11 cellular contexts compared by ENCODE assay signal in genomic region chr10:68992721-68993440, GRCh38. TPM values are rescaled to one million over a fixed set of nuclear protein-coding genes. Genes with fewer than 3 reads are reported as not detected.
A peak's percentile ranks its signal among the peaks of the same experiment; 100 is the strongest.
DNase-seq lines count a peak whose midpoint lies in the region; ATAC-seq, FAIRE-seq and TF ChIP-seq lines count a peak whose summit lies in the region.
"Had no signal": no experiment of that assay in that cellular context is flagged by ENCODE, and none has a peak within 500 bp of the region (broad histone marks: within the 10 kb centered on the region; RNA-seq: fewer than 3 reads in every experiment).

No MANE protein-coding gene starts in this region.

- no peaks in the 10 kb centered on the region for H3K9me3 Mint-ChIP-seq in immature natural killer cell
- H3K9me3 Mint-ChIP-seq: activated naive CD4-positive, alpha-beta T cell treated with anti-CD3 and anti-CD28 coated beads, Interleukin-2, amount 50 U/mL, for 72 hours had no signal

- peaks cover 5 to 7% (median 6%) of the 10 kb centered on the region in 3 donors for H3K27me3 Mint-ChIP-seq in immature natural killer cell (ENCODE audit: low read depth in 3 of 3)

- RAD21 ChIA-PET in GM12878 (lab: Charles Lee; ENCODE audit: unreplicated experiment) = interaction anchor here (0.7 to 1.8 kb wide), 3 partner anchors 13 to 61 kb away, joined by 4 to 8 read pairs (median 4); no protein-coding TSS in a partner anchor

- FAIRE-seq in GM12878 (lab: Jason Lieb, UNC) = no peak

- peak overlapping the region; percentile 9; the same call in 1 of the 2 replicates for H3K4me3 ChIP-seq in GM12878
- H3K4me3 ChIP-seq: mucosa of descending colon had no signal

- peaks cover 20% of the 10 kb centered on the region for H3K4me1 ChIP-seq in GM12878 (ENCODE audit: control insufficient read depth, insufficient read depth, low read length)

- H3K79me2 ChIP-seq in GM12878 (ENCODE audit: control insufficient read depth, insufficient read depth, low read length) = peaks cover 30% of the 10 kb centered on the region

- no peak for TF ChIP-seq POLR2A in GM12878 (IDR thresholded peaks at IDR 0.05; ENCODE audit: low read depth, low read length)

- H3K9me3 ChIP-seq in GM12878 (replicated peaks; ENCODE audit: control insufficient read depth, insufficient read depth, low read length) = no peaks in the 10 kb centered on the region
- H3K9me3 ChIP-seq: mucosa of descending colon had no signal

- no peak overlapping the region for H3K27ac ChIP-seq in GM12878 (ENCODE audit: control insufficient read depth, insufficient read depth)

- in situ Hi-C loops in GM12878 (cut with MboI) = loop anchor here (10.0 kb wide), 2 partner anchors 232 to 412 kb away; partner anchors contain the start of gene HKDC1
- in situ Hi-C loops in KBM-7 (cut with MboI; ENCODE audit: low pct_unique_long_range_greater_than_20kb, low sequenced_read_pairs) = no loop called here

- no peaks in the 10 kb centered on the region for H3K27me3 ChIP-seq in GM12878 (replicated peaks in 1 of 2; ENCODE audit: control insufficient read depth in 2 of 2, insufficient read depth in 2 of 2, low read length in 1 of 2)

- POLR2A ChIA-PET in HEK293T (lab: Yijun Ruan, JAX) = interaction anchor here (1.0 to 1.8 kb wide), 2 partner anchors 12 to 37 kb away, joined by 3 to 5 read pairs; partner anchors contain the start of gene DDX21
- POLR2A ChIA-PET in GM12878 (lab: Charles Lee) = no interaction called here

- H3K36me3 Mint-ChIP-seq in immature natural killer cell = no peaks in the 10 kb centered on the region

- no peak overlapping the region for H3K4me3 Mint-ChIP-seq in immature natural killer cell

- no peak for ATAC-seq in GM12878
- ATAC-seq in HG03175 (IDR thresholded peaks at IDR 0.05; ENCODE audit: unreplicated experiment) = no peak
- ATAC-seq: activated naive CD4-positive, alpha-beta T cell treated with anti-CD3 and anti-CD28 coated beads, Interleukin-2, amount 50 U/mL, for 72 hours; mucosa of descending colon had no signal

- peaks cover 38 to 55% of the 10 kb centered on the region in 2 donors for H3K4me1 Mint-ChIP-seq in immature natural killer cell

- no peaks in the 10 kb centered on the region for H3K36me3 ChIP-seq in GM12878 (ENCODE audit: control insufficient read depth in 2 of 2, insufficient read depth in 2 of 2, low read length in 1 of 2)

- DNase-seq in HEK293T (ENCODE audit: extremely low spot score) = no peak
- no peak for DNase-seq in GM12878 (ENCODE audit: low read depth, low spot score)
- no peak for DNase-seq in immature natural killer cell
- DNase-seq in stromal cell of bone marrow (ENCODE audit: low read depth) = peak; percentile 91
- DNase-seq in NCI-H1105 treated with DMSO at 0.1 percent for 48 hours (lab: John Stamatoyannopoulos, UW) = no peak
- DNase-seq in NCI-H526 (lab: John Stamatoyannopoulos, UW) = no peak
- DNase-seq in KBM-7 = no peak
- DNase-seq: mucosa of descending colon, OCI-M1 had no signal

- 100% methylated on average over 2 of the region's 2 CpGs for WGBS in GM12878 (ENCODE audit: insufficient coverage, insufficient replicate concordance, low lambda C conversion rate, missing lambda C conversion rate)

- no peak overlapping the region for H3K9ac ChIP-seq in GM12878 (ENCODE audit: control insufficient read depth, insufficient read depth, low read length)

- H4K20me1 ChIP-seq in GM12878 (ENCODE audit: control insufficient read depth, insufficient read depth) = no peaks in the 10 kb centered on the region

- no peak for TF ChIP-seq RAD21 in GM12878 (IDR thresholded peaks at IDR 0.05; ENCODE audit: insufficient read depth, low read depth, low read length)

- H3K4me2 ChIP-seq in GM12878 (ENCODE audit: control insufficient read depth, insufficient read depth) = peak overlapping the region; percentile 41; the same call in 1 of the 2 replicates

- no TSS peak for BruUV-seq in GM12878 (replicated peaks; lab: Mats Ljungman, UMichigan)

- CTCF ChIA-PET in HEK293T (lab: Yijun Ruan, JAX) (no interaction called here), GM12878 (lab: Yijun Ruan, JAX) (interaction anchor here (1.0 to 3.5 kb wide), 4 partner anchors 10 to 25 kb away, joined by 3 to 16 read pairs (median 5); no protein-coding TSS in a partner anchor)

- no peak overlapping the region for H2AFZ ChIP-seq in GM12878 (ENCODE audit: control insufficient read depth, low read depth, low read length)

- SMC1A ChIA-PET in GM12878 (lab: Charles Lee; ENCODE audit: uncharacterized antibody, unreplicated experiment) = interaction anchor here (1.0 to 1.4 kb wide), 5 partner anchors 11 to 100 kb away, joined by 3 to 4 read pairs (median 3); no protein-coding TSS in a partner anchor

- TF ChIP-seq CTCF in GM12878 (IDR thresholded peaks at IDR 0.05 in 2 of 3, conservative IDR thresholded peaks at IDR 0.05 in 1 of 3; ENCODE audit: control insufficient read depth in 2 of 3, extremely low read depth in 1 of 3, insufficient read depth in 1 of 3, low read depth in 3 of 3, low read length in 3 of 3) = no peak

- intact Hi-C loops in GM12878 (cut with micrococcal nuclease; ENCODE audit: unreplicated experiment) = loop anchor here (10.0 kb wide), 2 partner anchors 322 to 402 kb away; no protein-coding TSS in a partner anchor

- H3K27ac Mint-ChIP-seq in immature natural killer cell = peak overlapping the region in 4 of 6 donors; percentile 16 to 60 (median 48)

- TF ChIP-seq EP300 in GM12878 (IDR thresholded peaks at IDR 0.05; ENCODE audit: borderline replicate concordance in 1 of 2, control insufficient read depth in 1 of 2, low read depth in 2 of 2, low read length in 2 of 2) = no peak

TF ChIP-seq in HEK293T, 16 proteins besides CTCF, POLR2A, EP300 and RAD21 (continues in another document):
- TF ChIP-seq SP1 (IDR thresholded peaks at IDR 0.05) (no peak), PKNOX1 (IDR thresholded peaks at IDR 0.05) (peak; percentile 66), BHLHE40 (IDR thresholded peaks at IDR 0.05; ENCODE audit: borderline replicate concordance) (no peak), ELF4 (IDR thresholded peaks at IDR 0.05) (no peak)

TF ChIP-seq in GM12878, 131 proteins besides CTCF, POLR2A, EP300 and RAD21 (continues in another document):
- TF ChIP-seq BCL11A (IDR thresholded peaks at IDR 0.05; ENCODE audit: low read depth, low read length) (no peak), TCF7 (IDR thresholded peaks at IDR 0.05; ENCODE audit: borderline replicate concordance) (no peak), LARP7 (IDR thresholded peaks at IDR 0.05) (no peak), PKNOX1 (IDR thresholded peaks at IDR 0.05) (no peak), YBX1 (IDR thresholded peaks at IDR 0.05) (no peak), CHD2 (IDR thresholded peaks at IDR 0.05; ENCODE audit: borderline replicate concordance, low read depth, low read length) (no peak)

RNA-seq across cellular contexts. Expression of gene KIFBP, which starts 4.3 kb away (rescaled TPM):
- 12.9 and 13.4 TPM in 2 replicates for total RNA-seq in GM12878 (2013; cell fraction: nucleolus; rRNA removed)
- total RNA-seq in GM12878 (2014; rRNA removed) (16.3 and 19.2 TPM in 2 replicates), GM12878 (2014; rRNA removed; fragmentation: Illumina TruSeq; extraction: Trizol) (19.9 and 21.0 TPM in 2 replicates), GM12878 (2021) (14.9 and 16.0 TPM in 2 replicates)
- 5.7 TPM for polyA plus RNA-seq in GM12878 (2011; ENCODE audit: low read depth)
- polyA plus RNA-seq in GM12878 (2011; rRNA removed) (20.0 and 28.8 TPM in 2 replicates), GM12878 (2014; fragmentation: Illumina TruSeq; extraction: Trizol) (25.0 and 39.2 TPM in 2 replicates), GM12878 (2014; fragmentation: Nextera tagmentation; extraction: Ambion mirVana) (10 to 100 TPM in 1 of 2 experiments, 1 to 10 TPM in 1; 8.6 to 10.0 TPM), GM12878 (2014; rRNA removed) (14.3 and 17.3 TPM in 2 replicates), GM12878 (2016; fragmentation: Nextera tagmentation; extraction: Ambion mirVana) (10 to 100 TPM; 28.7 to 29.5 TPM), immature natural killer cell (1 to 10 TPM; 1.7 to 4.3 (median 2.8) TPM)
- 9.1 and 10.7 TPM in 2 replicates for polyA plus RNA-seq in GM12878 (2011; cell fraction: cytosol; rRNA removed)
- polyA plus RNA-seq in GM12878 (2011; cell fraction: nucleus; rRNA removed) = 10.2 and 13.2 TPM in 2 replicates
- polyA plus RNA-seq in GM12878 (2012) = 6.3 and 10.3 TPM in 2 replicates
- 7.6 and 11.8 TPM in 2 replicates for polyA minus RNA-seq in GM12878 (2011; rRNA and poly(A)+ RNA removed)
- 4.7 and 6.0 TPM in 2 replicates for polyA minus RNA-seq in GM12878 (2011; cell fraction: cytosol; rRNA and poly(A)+ RNA removed)
- 3.9 and 5.5 TPM in 2 replicates for polyA minus RNA-seq in GM12878 (2011; cell fraction: nucleus; rRNA and poly(A)+ RNA removed)

RNA-seq across cellular contexts. Expression of gene DDX21, which starts 36.9 kb away (rescaled TPM):
- total RNA-seq in GM12878 (2013; cell fraction: nucleolus; rRNA removed) = 34.8 and 35.9 TPM in 2 replicates
- total RNA-seq in GM12878 (2014; rRNA removed) (121 and 158 TPM in 2 replicates), GM12878 (2014; rRNA removed; fragmentation: Illumina TruSeq; extraction: Trizol) (153 and 165 TPM in 2 replicates), GM12878 (2021) (122 and 129 TPM in 2 replicates)
- 39.5 TPM for polyA plus RNA-seq in GM12878 (2011; ENCODE audit: low read depth)
- polyA plus RNA-seq in GM12878 (2011; rRNA removed) (120 and 162 TPM in 2 replicates), GM12878 (2014; fragmentation: Illumina TruSeq; extraction: Trizol) (182 and 223 TPM in 2 replicates), GM12878 (2014; fragmentation: Nextera tagmentation; extraction: Ambion mirVana) (10 to 100 TPM; 80.8 to 88.5 TPM), GM12878 (2014; rRNA removed) (95.6 and 112 TPM in 2 replicates), GM12878 (2016; fragmentation: Nextera tagmentation; extraction: Ambion mirVana) (10 to 100 TPM; 41.1 to 47.8 TPM), immature natural killer cell (10 to 100 TPM in 2 of 3 donors, 1 to 10 TPM in 1; 8.9 to 14.6 (median 12.6) TPM)
- polyA plus RNA-seq in GM12878 (2011; cell fraction: cytosol; rRNA removed) = 43.4 and 50.3 TPM in 2 replicates
- polyA plus RNA-seq in GM12878 (2011; cell fraction: nucleus; rRNA removed) = 35.1 and 62.8 TPM in 2 replicates
- polyA plus RNA-seq in GM12878 (2012) = 48.2 and 52.6 TPM in 2 replicates
- 67.2 and 96.1 TPM in 2 replicates for polyA minus RNA-seq in GM12878 (2011; rRNA and poly(A)+ RNA removed)
- 34.7 and 46.3 TPM in 2 replicates for polyA minus RNA-seq in GM12878 (2011; cell fraction: cytosol; rRNA and poly(A)+ RNA removed)
- 13.4 and 23.5 TPM in 2 replicates for polyA minus RNA-seq in GM12878 (2011; cell fraction: nucleus; rRNA and poly(A)+ RNA removed)
